8 cellular contexts compared by ENCODE assay signal in genomic region chr7:103074519-103075336, GRCh38. TPM values are rescaled to one million over a fixed set of nuclear protein-coding genes. Genes with fewer than 3 reads are reported as not detected.
DNase-seq lines count a peak whose midpoint lies in the region; ATAC-seq and TF ChIP-seq lines count a peak whose summit lies in the region.

Gene ARMC10, plus strand, starts transcription at chr7:103075140. Its CDS starts 133 bp downstream, at chr7:103075273.
Gene FBXL13, minus strand, starts transcription at chr7:103074796.

- H3K9me2 ChIP-seq in Loucy (replicated peaks; ENCODE audit: low read depth, low read length) = no peaks in the 10 kb centered on the region

- H3K9me3 ChIP-seq in H9 (ENCODE audit: control insufficient read depth, low read depth, low read length) (no peaks in the 10 kb centered on the region), Loucy (ENCODE audit: insufficient read depth, low read depth, low read length) (no peaks in the 10 kb centered on the region), RWPE2 (ENCODE audit: severe bottlenecking) (no peaks in the 10 kb centered on the region), neural progenitor cell (ENCODE audit: low read depth) (no peaks in the 10 kb centered on the region), stomach smooth muscle (ENCODE audit: control insufficient read depth in 2 of 2, low read length in 2 of 2) (no peaks in the 10 kb centered on the region)

- H3T11ph ChIP-seq in H9 (ENCODE audit: low read length) = no peak within 1 kb of the TSS

- H2AK5ac ChIP-seq in H9 (ENCODE audit: insufficient read length, low read length) = no peak within 1 kb of the TSS

- H3K36me3 ChIP-seq in Loucy (ENCODE audit: insufficient read depth, low read length) (no peaks in the 10 kb centered on the region), RWPE2 (ENCODE audit: low read depth) (peaks cover 4% of the 10 kb centered on the region; the same call in 1 of the 2 replicates), neural progenitor cell (no peaks in the 10 kb centered on the region), stomach smooth muscle (ENCODE audit: control insufficient read depth in 2 of 2, insufficient read depth in 2 of 2, low read length in 2 of 2) (no peaks in the 10 kb centered on the region)

- WGBS in H9 (ENCODE audit: extremely low coverage, insufficient read length, low lambda C conversion rate) = no CpG with 5 or more reads among the region's 83 CpGs

- in situ Hi-C loops in G401 (cut with HindIII; ENCODE audit: low sequenced_read_pairs) = no loop called here

- H2BK20ac ChIP-seq in H9 (ENCODE audit: low read depth, low read length, poor library complexity, severe bottlenecking) = no peak within 1 kb of the TSS

- H3K4me3 Mint-ChIP-seq in H9 = peak within 1 kb of the TSS; percentile 93 to 97
- peak within 1 kb of the TSS; percentile 98 for H3K4me3 Mint-ChIP-seq in neural progenitor cell

- no peak within 1 kb of the TSS for H2BK120ac ChIP-seq in H9 (ENCODE audit: low read depth, low read length, poor library complexity, severe bottlenecking)

- H3K9ac ChIP-seq in H9 (ENCODE audit: extremely low read depth, insufficient read length, low read length) (peak within 1 kb of the TSS; percentile 74), Loucy (ENCODE audit: low read depth, low read length, poor library complexity, severe bottlenecking) (peak within 1 kb of the TSS; percentile 85), neural progenitor cell (peak within 1 kb of the TSS; percentile 58), stomach smooth muscle (ENCODE audit: low read length in 2 of 2) (peak within 1 kb of the TSS; percentile 71 to 92)

- no peak within 1 kb of the TSS for H3K56ac ChIP-seq in H9 (ENCODE audit: insufficient read length, low read depth, low read length)

- H3F3A ChIP-seq in Loucy (ENCODE audit: low read depth) = no peaks in the 10 kb centered on the region
- peaks cover 20% of the 10 kb centered on the region for H3F3A ChIP-seq in neural progenitor cell (ENCODE audit: low read depth)

- H4K20me1 ChIP-seq in H9 (ENCODE audit: control insufficient read depth, insufficient read depth, insufficient read length) = no peaks in the 10 kb centered on the region
- H4K20me1 ChIP-seq in Loucy (ENCODE audit: insufficient read depth, low read length, poor library complexity, severe bottlenecking) = no peaks in the 10 kb centered on the region
- H4K20me1 ChIP-seq in neural progenitor cell (ENCODE audit: low read depth) = peaks cover 3% of the 10 kb centered on the region

- no peak within 1 kb of the TSS for H2BK5ac ChIP-seq in H9 (ENCODE audit: insufficient read length, low read length)

- peaks cover 13% of the 10 kb centered on the region for H3K23me2 ChIP-seq in H9 (ENCODE audit: insufficient read length, low read depth, low read length, poor library complexity, severe bottlenecking)

- no peak within 1 kb of the TSS for H2BK15ac ChIP-seq in H9 (ENCODE audit: low read depth, low read length)

- H2BK12ac ChIP-seq in H9 (ENCODE audit: insufficient read length, low read depth, low read length) = no peak within 1 kb of the TSS

- DNase-seq in G401 (ENCODE audit: low spot score) (peak; percentile 90), H9 (peak; percentile 93), RWPE2 (ENCODE audit: low spot score) (peak; percentile 88), fibroblast of villous mesenchyme (ENCODE audit: low read depth) (peak; percentile 90), neural progenitor cell (ENCODE audit: low spot score) (peak; percentile 95)
- DNase-seq in activated effector memory CD4-positive, alpha-beta T cell treated with anti-CD3 and anti-CD28 coated beads, Interleukin-2, amount 50 U/mL, for 16 hours = peak; percentile 96

- H3K23ac ChIP-seq in H9 (ENCODE audit: insufficient read length, low read depth, low read length) = no peak within 1 kb of the TSS

- H2AFZ ChIP-seq in H9 (ENCODE audit: low read length) = peak within 1 kb of the TSS; percentile 88
- peak within 1 kb of the TSS; percentile 97 for H2AFZ ChIP-seq in Loucy (ENCODE audit: low read length)
- peak within 1 kb of the TSS; percentile 90 for H2AFZ ChIP-seq in neural progenitor cell (replicated peaks)

- H3K79me1 ChIP-seq in H9 (ENCODE audit: insufficient read depth, low read depth, low read length, poor library complexity, severe bottlenecking) = no peaks in the 10 kb centered on the region

- no peak within 1 kb of the TSS for H4K5ac ChIP-seq in H9 (ENCODE audit: insufficient read length, low read depth, low read length)

- no peaks in the 10 kb centered on the region for H3K4me1 ChIP-seq in H9 (ENCODE audit: insufficient read depth, low read length)
- peaks cover 34% of the 10 kb centered on the region for H3K4me1 ChIP-seq in Loucy (ENCODE audit: insufficient read depth, low read length, poor library complexity, severe bottlenecking)
- H3K4me1 ChIP-seq in RWPE2 (ENCODE audit: insufficient read depth, poor library complexity, severe bottlenecking) = no peaks in the 10 kb centered on the region
- peaks cover 6% of the 10 kb centered on the region for H3K4me1 ChIP-seq in neural progenitor cell
- H3K4me1 ChIP-seq in stomach smooth muscle (ENCODE audit: control insufficient read depth, insufficient read depth, low read length) = peaks cover 15% of the 10 kb centered on the region

- H3K9me3 Mint-ChIP-seq in H9 (peaks cover 3% of the 10 kb centered on the region in 2 experiments; a peak in 2 of 5 replicates), neural progenitor cell (peaks cover 2% of the 10 kb centered on the region)

- H3K27me3 Mint-ChIP-seq in H9 (ENCODE audit: low read depth) (no peaks in the 10 kb centered on the region), neural progenitor cell (ENCODE audit: insufficient read depth, low read depth) (peaks cover 7% of the 10 kb centered on the region)

- H3K27me3 ChIP-seq in H9 (ENCODE audit: insufficient read depth, low read length) (no peaks in the 10 kb centered on the region), Loucy (ENCODE audit: insufficient read depth, low read length, poor library complexity, severe bottlenecking) (no peaks in the 10 kb centered on the region), RWPE2 (ENCODE audit: insufficient read depth, poor library complexity, severe bottlenecking) (no peaks in the 10 kb centered on the region), neural progenitor cell (no peaks in the 10 kb centered on the region), stomach smooth muscle (ENCODE audit: control insufficient read depth in 1 of 2, insufficient read depth in 2 of 2, low read length in 2 of 2) (no peaks in the 10 kb centered on the region)

- H3K27ac Mint-ChIP-seq in H9 (peak within 1 kb of the TSS; percentile 88 to 97 (median 95)), neural progenitor cell (peak within 1 kb of the TSS; percentile 72)

- no peak within 1 kb of the TSS for H4K91ac ChIP-seq in H9 (ENCODE audit: insufficient read length, low read depth, low read length)

- peak within 1 kb of the TSS; percentile 9; the same call in 1 of the 2 replicates for H3K14ac ChIP-seq in H9 (ENCODE audit: insufficient read depth, low read length)

- peaks cover 10 to 18% (median 13%) of the 10 kb centered on the region in 3 experiments; a peak in 6 of 7 replicates for H3K36me3 Mint-ChIP-seq in H9 (ENCODE audit: insufficient read depth in 1 of 3, low read depth in 3 of 3)
- peaks cover 7% of the 10 kb centered on the region for H3K36me3 Mint-ChIP-seq in neural progenitor cell

- ATAC-seq in RWPE2 (ENCODE audit: low read depth) = peak; percentile 83

- H3K4me3 ChIP-seq in Loucy (ENCODE audit: low read length, poor library complexity, severe bottlenecking) (peak within 1 kb of the TSS; percentile 88), RWPE2 (ENCODE audit: severe bottlenecking) (peak within 1 kb of the TSS; percentile 98), fibroblast of villous mesenchyme (ENCODE audit: low read depth, low read length) (peak within 1 kb of the TSS; percentile 95), neural progenitor cell (peak within 1 kb of the TSS; percentile 80), stomach smooth muscle (ENCODE audit: low read length in 2 of 2) (peak within 1 kb of the TSS; percentile 98 to 99)

- peak within 1 kb of the TSS; percentile 27 for H3K18ac ChIP-seq in H9 (ENCODE audit: insufficient read length, low read depth, low read length)

- no peak within 1 kb of the TSS for H4K8ac ChIP-seq in H9 (replicated peaks; ENCODE audit: insufficient read length, low read depth, low read length)

- H3K79me2 ChIP-seq in H9 (ENCODE audit: insufficient read depth, low read length) (peaks cover 3% of the 10 kb centered on the region; the same call in 1 of the 2 replicates), Loucy (ENCODE audit: insufficient read depth, low read length) (peaks cover 24% of the 10 kb centered on the region), neural progenitor cell (ENCODE audit: low read depth) (peaks cover 47% of the 10 kb centered on the region)

- TF ChIP-seq CTCF in H9 (conservative IDR thresholded peaks at IDR 0.05) (no peak; the same call in 2 of the 3 replicates), Loucy (conservative IDR thresholded peaks at IDR 0.05; ENCODE audit: low read length) (no peak), RWPE2 (IDR thresholded peaks at IDR 0.05; ENCODE audit: poor library complexity, severe bottlenecking) (peak; percentile 43), fibroblast of villous mesenchyme (IDR thresholded peaks at IDR 0.05; ENCODE audit: insufficient read depth, low read depth, low read length) (peak; percentile 34), neural progenitor cell (IDR thresholded peaks at IDR 0.05) (peak; percentile 19)

- H3K4me1 Mint-ChIP-seq in H9 (peaks cover 16 to 25% of the 10 kb centered on the region in 2 experiments), neural progenitor cell (peaks cover 20% of the 10 kb centered on the region)

- no peak within 1 kb of the TSS for H3K4ac ChIP-seq in H9 (ENCODE audit: low read depth, low read length)

- H3K27ac ChIP-seq in H9 (ENCODE audit: insufficient read length, low read depth, low read length) = no peak within 1 kb of the TSS
- peak within 1 kb of the TSS; percentile 74 for H3K27ac ChIP-seq in RWPE2 (ENCODE audit: poor library complexity, severe bottlenecking)
- H3K27ac ChIP-seq in neural progenitor cell = peak within 1 kb of the TSS; percentile 84
- H3K27ac ChIP-seq in stomach smooth muscle (ENCODE audit: low read length) = peak within 1 kb of the TSS; percentile 80

- peak within 1 kb of the TSS; percentile 86 for H3K4me2 ChIP-seq in H9 (ENCODE audit: insufficient read depth, insufficient read length, low read length)
- H3K4me2 ChIP-seq in Loucy (ENCODE audit: low read depth, low read length, poor library complexity, severe bottlenecking) = peak within 1 kb of the TSS; percentile 92
- H3K4me2 ChIP-seq in neural progenitor cell = peak within 1 kb of the TSS; percentile 82

RNA-seq across cellular contexts. Expression of gene ARMC10, which starts in this region (rescaled TPM):
- total RNA-seq in G401 (2014; rRNA removed; shearing (Covaris generic)) = 58.0 and 58.4 TPM in 2 replicates
- 40.2 and 46.8 TPM in 2 replicates for total RNA-seq in H9 (2021)
- 25.8 and 35.0 TPM in 2 replicates for total RNA-seq in fibroblast of villous mesenchyme
- total RNA-seq in neural progenitor cell (ENCODE audit: low replicate concordance) = 49.9 and 56.5 TPM in 2 replicates

RNA-seq across cellular contexts. Expression of gene FBXL13, which starts in this region (rescaled TPM):
- total RNA-seq in G401 (2014; rRNA removed; shearing (Covaris generic)) = 1.7 and 4.7 TPM in 2 replicates
- total RNA-seq in H9 (2021) (3.8 and 4.4 TPM in 2 replicates), fibroblast of villous mesenchyme (1.3 and 2.2 TPM in 2 replicates), neural progenitor cell (ENCODE audit: low replicate concordance) (4.3 and 8.2 TPM in 2 replicates)

Comparison
In these comparisons a context has a peak if more than half of its experiments do, and no peak if none do; other contexts are left out.
1. CTCF ChIP-seq: peak in RWPE2 (single experiment), fibroblast of villous mesenchyme (single experiment) and neural progenitor cell (single experiment); none in H9 (single experiment) and Loucy (single experiment).
2. Peak in every context shown above with its lines, with median percentiles within 50 percentile points of each other: DNase-seq, H2AFZ ChIP-seq, H3K4me2 ChIP-seq, H3K9ac ChIP-seq and H3K4me3 ChIP-seq.